ENCODE assay signal across 18 cellular contexts in genomic region chr12:16668198-16668597, GRCh38.
DNase-seq lines count a peak whose midpoint lies in the region; ATAC-seq and TF ChIP-seq lines count a peak whose summit lies in the region.
"Had no signal": no experiment of that assay in that cellular context is flagged by ENCODE, and none has a peak within 500 bp of the region (broad histone marks: within the 10 kb centered on the region; RNA-seq: fewer than 3 reads in every experiment).

No MANE protein-coding gene starts in this region.

- H3F3A ChIP-seq in neural progenitor cell (ENCODE audit: low read depth), result no peaks in the 10 kb centered on the region

- H3K4me3 ChIP-seq in NT2/D1 (ENCODE audit: insufficient read length, low read depth) (no peak overlapping the region), neural progenitor cell (no peak overlapping the region)
- H3K4me3 ChIP-seq: BLaER1 had no signal

- no peak for TF ChIP-seq CTCF in neural progenitor cell (IDR thresholded peaks at IDR 0.05)

- no peaks in the 10 kb centered on the region for H3K9me3 ChIP-seq in NT2/D1 (ENCODE audit: insufficient read depth, low read length)
- no peaks in the 10 kb centered on the region for H3K9me3 ChIP-seq in neural progenitor cell (ENCODE audit: low read depth)
- H3K9me3 ChIP-seq: BLaER1, Caco-2 had no signal

- no peaks in the 10 kb centered on the region for H3K27me3 ChIP-seq in NT2/D1 (ENCODE audit: insufficient read depth, insufficient read length)
- no peaks in the 10 kb centered on the region for H3K27me3 ChIP-seq in neural progenitor cell
- H3K27me3 ChIP-seq: BLaER1 had no signal

- H3K4me3 Mint-ChIP-seq in neural progenitor cell, result no peak overlapping the region
- H3K4me3 Mint-ChIP-seq: B cell; CD8-positive, alpha-beta T cell; H9 had no signal

- no peak overlapping the region for H3K27ac Mint-ChIP-seq in neural progenitor cell
- H3K27ac Mint-ChIP-seq: B cell; CD4-positive, CD25-positive, alpha-beta regulatory T cell; CD8-positive, alpha-beta T cell; H9 had no signal

- DNase-seq in NCI-H510A treated with DMSO at 0.1 percent for 48 hours (lab: John Stamatoyannopoulos, UW) (peak; percentile 71), NCI-H510A (lab: John Stamatoyannopoulos, UW) (no peak), NCI-H345 (lab: John Stamatoyannopoulos, UW) (peak; percentile 45), NT2/D1 (ENCODE audit: low read depth, low spot score) (peak; percentile 27), neural progenitor cell (ENCODE audit: low spot score) (peak; percentile 17), 8988T (no peak)
- DNase-seq: Caco-2; CD4-positive, CD25-positive, alpha-beta regulatory T cell; CD8-positive, alpha-beta T cell; DMS153; DMS79 treated with DMSO at 0.1 percent for 48 hours; GF-D8; H9 had no signal

- H3K36me3 ChIP-seq in NT2/D1 (ENCODE audit: insufficient read depth, insufficient read length, low read length) (no peaks in the 10 kb centered on the region), neural progenitor cell (no peaks in the 10 kb centered on the region)
- H3K36me3 ChIP-seq: BLaER1 had no signal

- no peak for ATAC-seq in HG02798 (IDR thresholded peaks at IDR 0.05; ENCODE audit: poor library complexity, unreplicated experiment)
- ATAC-seq: CD8-positive, alpha-beta T cell; HCT116 had no signal

- no peaks in the 10 kb centered on the region for H4K20me1 ChIP-seq in neural progenitor cell (ENCODE audit: low read depth)
- H4K20me1 ChIP-seq: BLaER1 had no signal

- no peaks in the 10 kb centered on the region for H3K79me2 ChIP-seq in neural progenitor cell (ENCODE audit: low read depth)

- H2AFZ ChIP-seq in neural progenitor cell (replicated peaks), result peak overlapping the region; percentile 94

- no peak overlapping the region for H3K27ac ChIP-seq in neural progenitor cell
- H3K27ac ChIP-seq: BLaER1, C4-2B had no signal

- no peaks in the 10 kb centered on the region for H3K27me3 Mint-ChIP-seq in neural progenitor cell (ENCODE audit: insufficient read depth, low read depth)
- H3K27me3 Mint-ChIP-seq: B cell; CD4-positive, CD25-positive, alpha-beta regulatory T cell had no signal

- no peaks in the 10 kb centered on the region for H3K4me1 ChIP-seq in NT2/D1 (ENCODE audit: insufficient read depth, insufficient read length)
- peaks cover 5% of the 10 kb centered on the region for H3K4me1 ChIP-seq in neural progenitor cell
- H3K4me1 ChIP-seq: BLaER1, Caco-2 had no signal

- H3K9ac ChIP-seq in NT2/D1 (ENCODE audit: insufficient read length, low read depth), result no peak overlapping the region
- no peak overlapping the region for H3K9ac ChIP-seq in neural progenitor cell
- H3K9ac ChIP-seq: BLaER1 had no signal

- H3K9me3 Mint-ChIP-seq in neural progenitor cell, result no peaks in the 10 kb centered on the region
- H3K9me3 Mint-ChIP-seq: H9 had no signal

- H3K4me2 ChIP-seq in neural progenitor cell, result no peak overlapping the region
- H3K4me2 ChIP-seq: BLaER1 had no signal

- no peaks in the 10 kb centered on the region for H3K4me1 Mint-ChIP-seq in neural progenitor cell
- H3K4me1 Mint-ChIP-seq: B cell; CD4-positive, CD25-positive, alpha-beta regulatory T cell had no signal

- H3K36me3 Mint-ChIP-seq in neural progenitor cell, result no peaks in the 10 kb centered on the region
- H3K36me3 Mint-ChIP-seq: CD4-positive, CD25-positive, alpha-beta regulatory T cell; CD8-positive, alpha-beta T cell had no signal

Comparison
In these comparisons a context has a peak if more than half of its experiments do, and no peak if none do; other contexts are left out.
1. DNase-seq: peak in NCI-H510A treated with DMSO at 0.1 percent for 48 hours (single experiment), NCI-H345 (single experiment), NT2/D1 (single experiment) and neural progenitor cell (single experiment); none in NCI-H510A (single experiment) and 8988T (single experiment).